1 cellular context compared by ENCODE assay signal in genomic region chr16:85619089-85619850, GRCh38.
TF ChIP-seq lines count a peak whose summit lies in the region.

No MANE protein-coding gene starts in this region.

TF ChIP-seq in H1, 55 proteins besides CTCF, POLR2A, EP300 and RAD21 (continued from another document):
- no peak for TF ChIP-seq CHD7 (IDR thresholded peaks at IDR 0.05; ENCODE audit: insufficient replicate concordance, low read length)
- no peak for TF ChIP-seq ATF3 (IDR thresholded peaks at IDR 0.05; ENCODE audit: insufficient read depth, low read depth, low read length)
- no peak for TF ChIP-seq SUZ12 (IDR thresholded peaks at IDR 0.05; ENCODE audit: low read length)
- no peak for TF ChIP-seq CREB1 (IDR thresholded peaks at IDR 0.05)
- no peak for TF ChIP-seq SP1 (IDR thresholded peaks at IDR 0.05; ENCODE audit: low read depth, low read length)
- TF ChIP-seq RBBP5 (IDR thresholded peaks at IDR 0.05; ENCODE audit: borderline replicate concordance, low read depth, low read length), result no peak
- TF ChIP-seq TAF1 (IDR thresholded peaks at IDR 0.05; ENCODE audit: low read depth, low read length), result no peak
